13 cellular contexts compared by ENCODE assay signal in the genomic region with DNA sequence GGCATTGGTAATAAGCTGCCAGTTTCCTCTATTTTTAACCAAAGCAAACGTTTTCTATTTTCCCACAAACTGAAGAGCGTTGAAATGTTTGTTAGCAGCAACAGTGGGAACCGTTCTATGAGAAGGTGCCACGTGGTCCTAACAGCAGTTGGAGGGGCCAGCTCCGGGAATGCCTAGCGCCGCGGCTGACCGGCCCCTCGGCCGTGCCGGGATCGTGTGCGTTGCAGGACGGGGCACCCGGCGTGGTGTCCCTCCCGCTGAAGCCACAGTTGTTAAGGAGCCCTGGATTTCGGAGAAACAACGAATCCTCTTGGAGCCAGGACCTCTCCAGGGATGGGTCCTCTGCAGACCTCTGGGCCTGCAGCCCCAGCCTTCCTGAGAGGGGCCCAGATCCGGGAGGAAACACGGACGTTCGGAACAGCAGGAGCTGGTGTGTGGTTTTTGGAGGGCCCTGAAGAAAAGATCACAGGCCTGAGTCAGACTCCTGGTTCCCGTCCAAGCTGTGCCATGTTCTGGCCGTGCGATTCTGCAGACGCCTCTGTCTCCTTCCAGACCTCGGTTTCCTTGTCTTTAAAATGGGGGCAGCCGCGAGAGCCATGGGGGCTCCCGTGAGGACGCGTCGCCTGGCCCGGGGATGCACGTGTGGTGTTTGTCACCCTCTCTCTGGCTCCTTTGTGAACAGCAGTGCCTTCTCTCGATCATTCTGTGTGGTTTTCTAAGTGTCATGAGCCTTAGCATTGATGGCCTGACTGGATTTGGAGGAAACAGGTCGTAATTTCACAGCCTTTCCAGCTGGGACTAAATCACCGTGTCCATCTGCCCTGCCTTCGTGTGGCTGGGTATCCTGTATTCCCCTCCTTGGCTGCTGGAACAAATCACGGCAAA. TPM values are rescaled to one million over a fixed set of nuclear protein-coding genes. Genes with fewer than 3 reads are reported as not detected.
DNase-seq lines count a peak whose midpoint lies in the region; ATAC-seq and TF ChIP-seq lines count a peak whose summit lies in the region.
"Had no signal": no experiment of that assay in that cellular context is flagged by ENCODE, and none has a peak within 500 bp of the region (broad histone marks: within the 10 kb centered on the region; RNA-seq: fewer than 3 reads in every experiment).

No MANE protein-coding gene starts in this region.

- no peak for ATAC-seq in Right ventricle myocardium inferior
- no peak for ATAC-seq in GM21528 (IDR thresholded peaks at IDR 0.05; ENCODE audit: low FRiP score, unreplicated experiment)

- H3K27ac ChIP-seq in left ventricle myocardium inferior (replicated peaks) = peak overlapping the region; percentile 92
- H3K27ac ChIP-seq in dorsolateral prefrontal cortex = peak overlapping the region in 51 of 59 donors; percentile 8 to 89 (median 74)

- intact Hi-C loops in left ventricle myocardium inferior (cut with micrococcal nuclease) = no loop called here
- intact Hi-C loops in Right ventricle myocardium inferior (cut with DNase I) = loop anchor here (5.0 kb wide), 1 partner anchor 41 kb away; the partner anchor contains the start of gene FAM20C
- intact Hi-C loops in dorsolateral prefrontal cortex (cut with DNase I) = no loop called here

- DNase-seq in left ventricle myocardium inferior (no peak), Right ventricle myocardium inferior (ENCODE audit: missing footprints) (no peak), dorsolateral prefrontal cortex (peak in 1 of 10 donors; percentile 49), hypothalamus (lab: John Stamatoyannopoulos, UW) (no peak), GOT3 (lab: John Stamatoyannopoulos, UW) (no peak)
- no peak for DNase-seq in activated CD4-positive, alpha-beta T cell treated with anti-CD3 and anti-CD28 coated beads, Interleukin-2, amount 50 U/mL, for 4 hours
- DNase-seq: activated gamma-delta T cell treated with Interleukin-2 at 50 U/mL for 16 hours, NCI-H187, PC-9 had no signal

- H3K4me3 Mint-ChIP-seq in nephron = peak overlapping the region in 2 of 3 experiments; percentile 32 to 56

- peaks cover 6% of the 10 kb centered on the region for H3K27me3 Mint-ChIP-seq in nephron (ENCODE audit: low read depth)

- H3K9me3 ChIP-seq in left ventricle myocardium inferior (replicated peaks) = no peaks in the 10 kb centered on the region

- no peaks in the 10 kb centered on the region for H3K36me3 ChIP-seq in left ventricle myocardium inferior

- H3K4me1 Mint-ChIP-seq in nephron = peaks cover 50% of the 10 kb centered on the region

- TF ChIP-seq CTCF in left ventricle myocardium inferior (IDR thresholded peaks at IDR 0.05; ENCODE audit: borderline replicate concordance) (no peak), dorsolateral prefrontal cortex (IDR thresholded peaks at IDR 0.05 in 54 of 56, conservative IDR thresholded peaks at IDR 0.05 in 2 of 56; ENCODE audit: low read depth in 1 of 56, partially characterized antibody in 56 of 56) (no peak), nephron (IDR thresholded peaks at IDR 0.05; ENCODE audit: unreplicated experiment in 3 of 3) (no peak)

- peak overlapping the region; percentile 41 for H3K4me3 ChIP-seq in left ventricle myocardium inferior
- H3K4me3 ChIP-seq in dorsolateral prefrontal cortex = peak overlapping the region in 24 of 59 donors; percentile 0 to 41 (median 18)
- H3K4me3 ChIP-seq: PC-9 had no signal

- peak overlapping the region; percentile 68 to 82 (median 73) for H3K27ac Mint-ChIP-seq in nephron

- peaks cover 13% of the 10 kb centered on the region for H3K36me3 Mint-ChIP-seq in nephron (ENCODE audit: low read depth)

- H3K9me3 Mint-ChIP-seq in nephron = no peaks in the 10 kb centered on the region

- H3K27me3 ChIP-seq in left ventricle myocardium inferior (ENCODE audit: low read depth) (no peaks in the 10 kb centered on the region), dorsolateral prefrontal cortex (no peaks in the 10 kb centered on the region)

- H3K4me1 ChIP-seq in left ventricle myocardium inferior = peaks cover 78% of the 10 kb centered on the region

RNA-seq across cellular contexts. Expression of gene FAM20C, which starts 40.4 kb away (rescaled TPM):
- total RNA-seq in left ventricle myocardium inferior (22.2 TPM), Right ventricle myocardium inferior (26.1 TPM), dorsolateral prefrontal cortex (100 to 1,000 TPM in 6 of 120 experiments, 10 to 100 TPM in 114; 27.8 to 127 (median 45.4) TPM)

RNA-seq across cellular contexts. Expression of gene FOXL3, which starts 57.2 kb away (rescaled TPM):
- total RNA-seq in left ventricle myocardium inferior = not detected
- not detected for total RNA-seq in Right ventricle myocardium inferior
- 1 to 10 TPM in 2 of 120 experiments, under 1 TPM in 2, not detected in 116; 0.71 to 1.1 (median 0.97) TPM for total RNA-seq in dorsolateral prefrontal cortex
- total RNA-seq: HT1080, mesenteric fat pad, PC-9 had no signal
